ENCODE assay signal across 16 cellular contexts in the genomic region with DNA sequence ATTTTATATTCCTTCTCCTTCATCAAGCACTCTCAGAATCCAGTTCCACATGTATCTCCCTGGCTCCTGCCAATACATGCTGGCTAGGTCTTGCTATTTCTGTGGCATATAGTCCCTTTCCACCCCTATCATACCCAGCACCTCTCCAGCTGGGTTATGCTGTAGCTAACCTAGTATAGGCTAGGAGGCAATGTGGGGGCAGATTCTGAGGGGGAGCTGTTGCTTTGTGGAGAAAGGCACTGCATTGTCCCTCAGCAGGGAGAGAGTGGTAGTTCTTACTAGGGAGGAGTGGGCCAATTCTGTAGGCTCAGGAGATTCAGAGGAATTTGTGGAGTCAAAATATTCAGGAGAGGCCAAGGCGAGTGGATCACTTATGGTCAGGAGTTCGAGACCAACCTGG. TPM values are rescaled to one million over a fixed set of nuclear protein-coding genes. Genes with fewer than 3 reads are reported as not detected.
DNase-seq lines count a peak whose midpoint lies in the region; ATAC-seq and TF ChIP-seq lines count a peak whose summit lies in the region.
"Had no signal": no experiment of that assay in that cellular context is flagged by ENCODE, and none has a peak within 500 bp of the region (broad histone marks: within the 10 kb centered on the region; RNA-seq: fewer than 3 reads in every experiment).

No MANE protein-coding gene starts in this region.

- no peak overlapping the region for H3K14ac ChIP-seq in H9 (ENCODE audit: insufficient read depth, low read length)

- H2BK5ac ChIP-seq in H9 (ENCODE audit: insufficient read length, low read length) (no peak overlapping the region), mesendoderm (ENCODE audit: low read length) (no peak overlapping the region)

- H3K4me2 ChIP-seq in H9 (ENCODE audit: insufficient read depth, insufficient read length, low read length) (no peak overlapping the region), mesendoderm (ENCODE audit: low read length) (no peak overlapping the region)

- H3T11ph ChIP-seq in H9 (ENCODE audit: low read length): no peak overlapping the region

- H3K27me3 Mint-ChIP-seq in H9 (ENCODE audit: low read depth) (no peaks in the 10 kb centered on the region), type B pancreatic cell (no peaks in the 10 kb centered on the region)
- no peaks in the 10 kb centered on the region for H3K27me3 Mint-ChIP-seq in activated T-helper 17 cell treated with anti-CD3 and anti-CD28 coated beads, Interleukin-2, amount 50 U/mL, for 72 hours
- H3K27me3 Mint-ChIP-seq: B cell; CD4-positive, alpha-beta T cell had no signal

- no peaks in the 10 kb centered on the region for H3K79me1 ChIP-seq in H9 (ENCODE audit: insufficient read depth, low read depth, low read length, poor library complexity, severe bottlenecking)
- no peaks in the 10 kb centered on the region for H3K79me1 ChIP-seq in mesendoderm (ENCODE audit: low read length)

- peak; percentile 23; the same call in 2 of the 3 replicates for TF ChIP-seq CTCF in H9 (conservative IDR thresholded peaks at IDR 0.05)
- no peak for TF ChIP-seq CTCF in type B pancreatic cell (conservative IDR thresholded peaks at IDR 0.05)

- no peaks in the 10 kb centered on the region for H3K23me2 ChIP-seq in H9 (ENCODE audit: insufficient read length, low read depth, low read length, poor library complexity, severe bottlenecking)

- peaks cover 4 to 7% of the 10 kb centered on the region in 2 experiments; a peak in 2 of 4 replicates for H3K4me1 Mint-ChIP-seq in H9
- H3K4me1 Mint-ChIP-seq in type B pancreatic cell (ENCODE audit: unreplicated experiment): no peaks in the 10 kb centered on the region
- H3K4me1 Mint-ChIP-seq in activated T-helper 17 cell treated with anti-CD3 and anti-CD28 coated beads, Interleukin-2, amount 50 U/mL, for 72 hours: no peaks in the 10 kb centered on the region
- H3K4me1 Mint-ChIP-seq: B cell had no signal

- H4K5ac ChIP-seq in H9 (ENCODE audit: insufficient read length, low read depth, low read length): no peak overlapping the region
- no peak overlapping the region for H4K5ac ChIP-seq in mesendoderm (ENCODE audit: low read length)

- H3K23ac ChIP-seq in H9 (ENCODE audit: insufficient read length, low read depth, low read length) (no peak overlapping the region), mesendoderm (ENCODE audit: low read length) (no peak overlapping the region)

- H3K4me3 Mint-ChIP-seq in H9 (no peak overlapping the region), type B pancreatic cell (no peak overlapping the region)
- H3K4me3 Mint-ChIP-seq in activated T-helper 17 cell treated with anti-CD3 and anti-CD28 coated beads, Interleukin-2, amount 50 U/mL, for 72 hours: no peak overlapping the region
- H3K4me3 Mint-ChIP-seq: B cell; CD4-positive, alpha-beta T cell had no signal

- H4K91ac ChIP-seq in H9 (ENCODE audit: insufficient read length, low read depth, low read length): no peak overlapping the region

- no peak overlapping the region for H3K9ac ChIP-seq in H9 (ENCODE audit: extremely low read depth, insufficient read length, low read length)
- H3K9ac ChIP-seq in mesendoderm (ENCODE audit: low read length): no peak overlapping the region

- H2BK12ac ChIP-seq in H9 (ENCODE audit: insufficient read length, low read depth, low read length): no peak overlapping the region

- H3K18ac ChIP-seq in H9 (ENCODE audit: insufficient read length, low read depth, low read length) (no peak overlapping the region), mesendoderm (ENCODE audit: low read length) (no peak overlapping the region)

- H2AK5ac ChIP-seq in H9 (ENCODE audit: insufficient read length, low read length) (no peak overlapping the region), mesendoderm (ENCODE audit: low read length) (no peak overlapping the region)

- H2BK15ac ChIP-seq in H9 (ENCODE audit: low read depth, low read length): no peak overlapping the region
- H2BK15ac ChIP-seq in mesendoderm (replicated peaks; ENCODE audit: low read depth): no peak overlapping the region

- peak overlapping the region in 2 of 3 experiments; percentile 19 to 87; a peak in 4 of 7 replicates for H3K27ac Mint-ChIP-seq in H9
- no peak overlapping the region for H3K27ac Mint-ChIP-seq in type B pancreatic cell
- H3K27ac Mint-ChIP-seq in activated T-helper 17 cell treated with anti-CD3 and anti-CD28 coated beads, Interleukin-2, amount 50 U/mL, for 72 hours: no peak overlapping the region
- H3K27ac Mint-ChIP-seq: B cell; CD4-positive, alpha-beta T cell had no signal

- WGBS in H9 (ENCODE audit: extremely low coverage, insufficient read length, low lambda C conversion rate): no CpG with 5 or more reads among the region's 2 CpGs
- WGBS in mesendoderm (ENCODE audit: extremely low coverage, insufficient coverage, low lambda C conversion rate): no CpG with 5 or more reads among the region's 2 CpGs

- 0 out of 5 replicates have a peak, but pooled peaks cover 0 to 2% of the 10 kb centered on the region in 2 experiments for H3K9me3 Mint-ChIP-seq in H9
- H3K9me3 Mint-ChIP-seq in type B pancreatic cell: no peaks in the 10 kb centered on the region
- H3K9me3 Mint-ChIP-seq in activated T-helper 17 cell treated with anti-CD3 and anti-CD28 coated beads, Interleukin-2, amount 50 U/mL, for 72 hours: no peaks in the 10 kb centered on the region
- H3K9me3 Mint-ChIP-seq: CD4-positive, alpha-beta T cell had no signal

- H3K27me3 ChIP-seq in H9 (ENCODE audit: insufficient read depth, low read length) (no peaks in the 10 kb centered on the region), mesendoderm (ENCODE audit: insufficient read depth, low read length, poor library complexity) (no peaks in the 10 kb centered on the region)

- H3K36me3 Mint-ChIP-seq in H9 (ENCODE audit: insufficient read depth in 1 of 3, low read depth in 3 of 3): peaks cover 3 to 8% (median 4%) of the 10 kb centered on the region in 3 experiments; a peak in 5 of 7 replicates
- peaks cover 8% of the 10 kb centered on the region for H3K36me3 Mint-ChIP-seq in type B pancreatic cell
- H3K36me3 Mint-ChIP-seq in activated T-helper 17 cell treated with anti-CD3 and anti-CD28 coated beads, Interleukin-2, amount 50 U/mL, for 72 hours (ENCODE audit: low read depth): peaks cover 21% of the 10 kb centered on the region

- no peaks in the 10 kb centered on the region for H3K79me2 ChIP-seq in H9 (ENCODE audit: insufficient read depth, low read length)
- no peaks in the 10 kb centered on the region for H3K79me2 ChIP-seq in mesendoderm (ENCODE audit: control insufficient read depth, insufficient read depth, low read length)

- DNase-seq in ELF-1 (ENCODE audit: low read depth, low spot score) (peak; percentile 7), H9 (peak; percentile 33), cerebellar cortex (ENCODE audit: low spot score) (peak; percentile 25), mesendoderm (peak; percentile 30), SW480 (ENCODE audit: low spot score) (no peak), type B pancreatic cell (ENCODE audit: extremely low spot score, unreplicated experiment) (no peak)
- DNase-seq: ACHN; C1 segment of cervical spinal cord; CD4-positive, alpha-beta T cell; DND-41; GF-D8 had no signal

- H3K4ac ChIP-seq in H9 (ENCODE audit: low read depth, low read length) (no peak overlapping the region), mesendoderm (ENCODE audit: low read depth, low read length) (no peak overlapping the region)

- H3K4me3 ChIP-seq in mesendoderm (ENCODE audit: low read length): no peak overlapping the region
- H3K4me3 ChIP-seq: HAP-1 had no signal

- no peak overlapping the region for H2AFZ ChIP-seq in H9 (ENCODE audit: low read length)

- no peak for ATAC-seq in HG02981 (IDR thresholded peaks at IDR 0.05; ENCODE audit: unreplicated experiment)
- no peak for ATAC-seq in activated T-helper 17 cell treated with anti-CD3 and anti-CD28 coated beads, Interleukin-2, amount 50 U/mL, for 72 hours (replicated peaks)
- ATAC-seq: HepG2 had no signal

- H3K27ac ChIP-seq in H9 (ENCODE audit: insufficient read length, low read depth, low read length) (no peak overlapping the region), mesendoderm (ENCODE audit: low read depth, low read length) (no peak overlapping the region)

- no peak overlapping the region for H2BK20ac ChIP-seq in H9 (ENCODE audit: low read depth, low read length, poor library complexity, severe bottlenecking)

- H4K8ac ChIP-seq in H9 (replicated peaks; ENCODE audit: insufficient read length, low read depth, low read length) (no peak overlapping the region), mesendoderm (ENCODE audit: low read depth, low read length) (no peak overlapping the region)

- H3K9me3 ChIP-seq in H9 (ENCODE audit: control insufficient read depth, low read depth, low read length): no peaks in the 10 kb centered on the region
- H3K9me3 ChIP-seq: HAP-1 had no signal

- no peaks in the 10 kb centered on the region for H4K20me1 ChIP-seq in H9 (ENCODE audit: control insufficient read depth, insufficient read depth, insufficient read length)

- H3K4me1 ChIP-seq in H9 (ENCODE audit: insufficient read depth, low read length): no peaks in the 10 kb centered on the region
- no peaks in the 10 kb centered on the region for H3K4me1 ChIP-seq in mesendoderm (ENCODE audit: control insufficient read depth, low read depth, low read length)
- H3K4me1 ChIP-seq: HAP-1 had no signal

- no peaks in the 10 kb centered on the region for H3K36me3 ChIP-seq in mesendoderm (ENCODE audit: control insufficient read depth, insufficient read depth, low read length)
- H3K36me3 ChIP-seq: HAP-1 had no signal

- H2BK120ac ChIP-seq in H9 (ENCODE audit: low read depth, low read length, poor library complexity, severe bottlenecking): no peak overlapping the region
- no peak overlapping the region for H2BK120ac ChIP-seq in mesendoderm (ENCODE audit: low read depth, low read length)

- no peak overlapping the region for H3K56ac ChIP-seq in H9 (ENCODE audit: insufficient read length, low read depth, low read length)
- H3K56ac ChIP-seq in mesendoderm (ENCODE audit: low read length): no peak overlapping the region

RNA-seq across cellular contexts. Expression of gene UBL7, which starts 39.4 kb away (rescaled TPM):
- total RNA-seq in H9 (2021): 47.5 and 48.7 TPM in 2 replicates
- polyA plus RNA-seq in mesendoderm (2013, experiment 1 of 2): 38.7 TPM
- polyA plus RNA-seq in mesendoderm (2013, experiment 2 of 2): 39.7 TPM
- total RNA-seq in type B pancreatic cell (ENCODE audit: low replicate concordance): 42.0 and 57.0 TPM in 2 replicates
- total RNA-seq in activated T-helper 17 cell treated with anti-CD3 and anti-CD28 coated beads, Interleukin-2, amount 50 U/mL, for 72 hours: 10 to 100 TPM; 38.0 to 52.6 TPM

RNA-seq across cellular contexts. Expression of gene ARID3B, which starts 40.6 kb away (rescaled TPM):
- total RNA-seq in H9 (2021) (101 and 110 TPM in 2 replicates), type B pancreatic cell (ENCODE audit: low replicate concordance) (25.8 and 28.8 TPM in 2 replicates)
- polyA plus RNA-seq in mesendoderm (2013, experiment 1 of 2): 99.9 TPM
- 98.8 TPM for polyA plus RNA-seq in mesendoderm (2013, experiment 2 of 2)
- 10 to 100 TPM; 40.3 to 43.9 TPM for total RNA-seq in activated T-helper 17 cell treated with anti-CD3 and anti-CD28 coated beads, Interleukin-2, amount 50 U/mL, for 72 hours

Comparison
In these comparisons a context has a peak if more than half of its experiments do, and no peak if none do; other contexts are left out.
1. DNase-seq: peak in ELF-1 (single experiment), H9 (single experiment), cerebellar cortex (single experiment) and mesendoderm (single experiment); none in SW480 (single experiment) and type B pancreatic cell (single experiment).
2. H3K27ac Mint-ChIP-seq: peak in H9 (2 of 3); none in type B pancreatic cell (single experiment) and activated T-helper 17 cell treated with anti-CD3 and anti-CD28 coated beads, Interleukin-2, amount 50 U/mL, for 72 hours (single experiment).